In genomic region chr18:7566587-7567486, GRCh38 we compare ENCODE assay signal across 1 cellular context.
TF ChIP-seq lines count a peak whose summit lies in the region.

Gene PTPRM, plus strand, starts transcription at chr18:7567316. Its CDS starts 503 bp downstream, at chr18:7567819.

TF ChIP-seq in HepG2, 621 proteins besides CTCF, POLR2A, EP300 and RAD21 (continued from another document and continues in another):
- TF ChIP-seq, protein P1, sequence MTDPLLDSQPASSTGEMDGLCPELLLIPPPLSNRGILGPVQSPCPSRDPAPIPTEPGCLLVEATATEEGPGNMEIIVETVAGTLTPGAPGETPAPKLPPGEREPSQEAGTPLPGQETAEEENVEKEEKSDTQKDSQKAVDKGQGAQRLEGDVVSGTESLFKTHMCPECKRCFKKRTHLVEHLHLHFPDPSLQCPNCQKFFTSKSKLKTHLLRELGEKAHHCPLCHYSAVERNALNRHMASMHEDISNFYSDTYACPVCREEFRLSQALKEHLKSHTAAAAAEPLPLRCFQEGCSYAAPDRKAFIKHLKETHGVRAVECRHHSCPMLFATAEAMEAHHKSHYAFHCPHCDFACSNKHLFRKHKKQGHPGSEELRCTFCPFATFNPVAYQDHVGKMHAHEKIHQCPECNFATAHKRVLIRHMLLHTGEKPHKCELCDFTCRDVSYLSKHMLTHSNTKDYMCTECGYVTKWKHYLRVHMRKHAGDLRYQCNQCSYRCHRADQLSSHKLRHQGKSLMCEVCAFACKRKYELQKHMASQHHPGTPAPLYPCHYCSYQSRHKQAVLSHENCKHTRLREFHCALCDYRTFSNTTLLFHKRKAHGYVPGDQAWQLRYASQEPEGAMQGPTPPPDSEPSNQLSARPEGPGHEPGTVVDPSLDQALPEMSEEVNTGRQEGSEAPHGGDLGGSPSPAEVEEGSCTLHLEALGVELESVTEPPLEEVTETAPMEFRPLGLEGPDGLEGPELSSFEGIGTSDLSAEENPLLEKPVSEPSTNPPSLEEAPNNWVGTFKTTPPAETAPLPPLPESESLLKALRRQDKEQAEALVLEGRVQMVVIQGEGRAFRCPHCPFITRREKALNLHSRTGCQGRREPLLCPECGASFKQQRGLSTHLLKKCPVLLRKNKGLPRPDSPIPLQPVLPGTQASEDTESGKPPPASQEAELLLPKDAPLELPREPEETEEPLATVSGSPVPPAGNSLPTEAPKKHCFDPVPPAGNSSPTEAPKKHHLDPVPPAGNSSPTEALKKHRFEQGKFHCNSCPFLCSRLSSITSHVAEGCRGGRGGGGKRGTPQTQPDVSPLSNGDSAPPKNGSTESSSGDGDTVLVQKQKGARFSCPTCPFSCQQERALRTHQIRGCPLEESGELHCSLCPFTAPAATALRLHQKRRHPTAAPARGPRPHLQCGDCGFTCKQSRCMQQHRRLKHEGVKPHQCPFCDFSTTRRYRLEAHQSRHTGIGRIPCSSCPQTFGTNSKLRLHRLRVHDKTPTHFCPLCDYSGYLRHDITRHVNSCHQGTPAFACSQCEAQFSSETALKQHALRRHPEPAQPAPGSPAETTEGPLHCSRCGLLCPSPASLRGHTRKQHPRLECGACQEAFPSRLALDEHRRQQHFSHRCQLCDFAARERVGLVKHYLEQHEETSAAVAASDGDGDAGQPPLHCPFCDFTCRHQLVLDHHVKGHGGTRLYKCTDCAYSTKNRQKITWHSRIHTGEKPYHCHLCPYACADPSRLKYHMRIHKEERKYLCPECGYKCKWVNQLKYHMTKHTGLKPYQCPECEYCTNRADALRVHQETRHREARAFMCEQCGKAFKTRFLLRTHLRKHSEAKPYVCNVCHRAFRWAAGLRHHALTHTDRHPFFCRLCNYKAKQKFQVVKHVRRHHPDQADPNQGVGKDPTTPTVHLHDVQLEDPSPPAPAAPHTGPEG (CRISPR knock-in tag; IDR thresholded peaks at IDR 0.05), result no peak
- TF ChIP-seq ZNF34 (CRISPR knock-in tag; IDR thresholded peaks at IDR 0.05; ENCODE audit: borderline replicate concordance), result no peak
- TF ChIP-seq ZBTB49 (CRISPR knock-in tag; IDR thresholded peaks at IDR 0.05; ENCODE audit: borderline replicate concordance), result no peak
- TF ChIP-seq ZNF549 (CRISPR knock-in tag; IDR thresholded peaks at IDR 0.05), result no peak
- peak; percentile 62; the same call in 1 of the 2 replicates for TF ChIP-seq CREB1 (IDR thresholded peaks at IDR 0.05)
- TF ChIP-seq CREB1 (CRISPR knock-in tag; IDR thresholded peaks at IDR 0.05), result no peak
- TF ChIP-seq PHF8 (CRISPR knock-in tag; IDR thresholded peaks at IDR 0.05), result peak; percentile 36; the same call in 1 of the 2 replicates
- TF ChIP-seq XRCC5 (optimal IDR thresholded peaks at IDR 0.05; ENCODE audit: low read length), result peak; percentile 73
- TF ChIP-seq TOPORS (CRISPR knock-in tag; IDR thresholded peaks at IDR 0.05), result peak; percentile 46; the same call in 1 of the 2 replicates
- 0 out of 2 replicates have a peak, but pooled peaks have one; percentile 27 for TF ChIP-seq MAZ (IDR thresholded peaks at IDR 0.05; ENCODE audit: borderline replicate concordance, low read depth, low read length)
- TF ChIP-seq MAZ (CRISPR knock-in tag; IDR thresholded peaks at IDR 0.05; ENCODE audit: low read depth), result no peak
- TF ChIP-seq ZBTB21 (CRISPR knock-in tag; IDR thresholded peaks at IDR 0.05), result no peak
- TF ChIP-seq NCOA5 (CRISPR knock-in tag; IDR thresholded peaks at IDR 0.05), result no peak
- TF ChIP-seq, protein P2, sequence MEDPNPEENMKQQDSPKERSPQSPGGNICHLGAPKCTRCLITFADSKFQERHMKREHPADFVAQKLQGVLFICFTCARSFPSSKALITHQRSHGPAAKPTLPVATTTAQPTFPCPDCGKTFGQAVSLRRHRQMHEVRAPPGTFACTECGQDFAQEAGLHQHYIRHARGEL (CRISPR knock-in tag; IDR thresholded peaks at IDR 0.05), result no peak
- TF ChIP-seq ZNF460 (CRISPR knock-in tag; IDR thresholded peaks at IDR 0.05; ENCODE audit: borderline replicate concordance), result no peak
- no peak for TF ChIP-seq ELF3 (CRISPR knock-in tag; IDR thresholded peaks at IDR 0.05)
- TF ChIP-seq, protein P3, sequence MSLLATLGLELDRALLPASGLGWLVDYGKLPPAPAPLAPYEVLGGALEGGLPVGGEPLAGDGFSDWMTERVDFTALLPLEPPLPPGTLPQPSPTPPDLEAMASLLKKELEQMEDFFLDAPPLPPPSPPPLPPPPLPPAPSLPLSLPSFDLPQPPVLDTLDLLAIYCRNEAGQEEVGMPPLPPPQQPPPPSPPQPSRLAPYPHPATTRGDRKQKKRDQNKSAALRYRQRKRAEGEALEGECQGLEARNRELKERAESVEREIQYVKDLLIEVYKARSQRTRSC (CRISPR knock-in tag; IDR thresholded peaks at IDR 0.05; ENCODE audit: low read depth), result no peak
- TF ChIP-seq ZNF724P (CRISPR knock-in tag; IDR thresholded peaks at IDR 0.05; ENCODE audit: borderline replicate concordance), result peak; percentile 36; the same call in 1 of the 2 replicates
- no peak for TF ChIP-seq ZNF282 (IDR thresholded peaks at IDR 0.05; ENCODE audit: partially characterized antibody)
- no peak for TF ChIP-seq ZNF484 (CRISPR knock-in tag; IDR thresholded peaks at IDR 0.05; ENCODE audit: borderline replicate concordance, low read depth)
- TF ChIP-seq, protein P4, sequence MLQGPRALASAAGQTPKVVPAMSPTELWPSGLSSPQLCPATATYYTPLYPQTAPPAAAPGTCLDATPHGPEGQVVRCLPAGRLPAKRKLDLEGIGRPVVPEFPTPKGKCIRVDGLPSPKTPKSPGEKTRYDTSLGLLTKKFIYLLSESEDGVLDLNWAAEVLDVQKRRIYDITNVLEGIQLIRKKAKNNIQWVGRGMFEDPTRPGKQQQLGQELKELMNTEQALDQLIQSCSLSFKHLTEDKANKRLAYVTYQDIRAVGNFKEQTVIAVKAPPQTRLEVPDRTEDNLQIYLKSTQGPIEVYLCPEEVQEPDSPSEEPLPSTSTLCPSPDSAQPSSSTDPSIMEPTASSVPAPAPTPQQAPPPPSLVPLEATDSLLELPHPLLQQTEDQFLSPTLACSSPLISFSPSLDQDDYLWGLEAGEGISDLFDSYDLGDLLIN (CRISPR knock-in tag; IDR thresholded peaks at IDR 0.05; ENCODE audit: borderline replicate concordance), result no peak
- TF ChIP-seq HMGXB4 (CRISPR knock-in tag; IDR thresholded peaks at IDR 0.05; ENCODE audit: borderline replicate concordance in 1 of 2, low read depth in 1 of 2), result peak; percentile 35 to 63; a peak in 3 of 4 replicates
- TF ChIP-seq RNF2 (conservative IDR thresholded peaks at IDR 0.05; ENCODE audit: low read depth), result peak; percentile 89
- no peak for TF ChIP-seq KLF15 (CRISPR knock-in tag; IDR thresholded peaks at IDR 0.05; ENCODE audit: borderline replicate concordance)
- TF ChIP-seq, protein P5, sequence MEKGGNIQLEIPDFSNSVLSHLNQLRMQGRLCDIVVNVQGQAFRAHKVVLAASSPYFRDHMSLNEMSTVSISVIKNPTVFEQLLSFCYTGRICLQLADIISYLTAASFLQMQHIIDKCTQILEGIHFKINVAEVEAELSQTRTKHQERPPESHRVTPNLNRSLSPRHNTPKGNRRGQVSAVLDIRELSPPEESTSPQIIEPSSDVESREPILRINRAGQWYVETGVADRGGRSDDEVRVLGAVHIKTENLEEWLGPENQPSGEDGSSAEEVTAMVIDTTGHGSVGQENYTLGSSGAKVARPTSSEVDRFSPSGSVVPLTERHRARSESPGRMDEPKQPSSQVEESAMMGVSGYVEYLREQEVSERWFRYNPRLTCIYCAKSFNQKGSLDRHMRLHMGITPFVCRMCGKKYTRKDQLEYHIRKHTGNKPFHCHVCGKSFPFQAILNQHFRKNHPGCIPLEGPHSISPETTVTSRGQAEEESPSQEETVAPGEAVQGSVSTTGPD (CRISPR knock-in tag; IDR thresholded peaks at IDR 0.05), result no peak
- no peak for TF ChIP-seq ZNF232 (CRISPR knock-in tag; IDR thresholded peaks at IDR 0.05; ENCODE audit: borderline replicate concordance)
- TF ChIP-seq ZNF761 (CRISPR knock-in tag; conservative IDR thresholded peaks at IDR 0.05), result peak; percentile 44; the same call in 1 of the 2 replicates
- TF ChIP-seq ZNF790 (CRISPR knock-in tag; IDR thresholded peaks at IDR 0.05; ENCODE audit: borderline replicate concordance), result 0 out of 2 replicates have a peak, but pooled peaks have one; percentile 20
- TF ChIP-seq MIXL1 (CRISPR knock-in tag; IDR thresholded peaks at IDR 0.05), result 0 out of 2 replicates have a peak, but pooled peaks have one; percentile 28
- TF ChIP-seq CBX2 (IDR thresholded peaks at IDR 0.05; ENCODE audit: low read depth, low read length), result 0 out of 2 replicates have a peak, but pooled peaks have one; percentile 17
- no peak for TF ChIP-seq CBX2 (CRISPR knock-in tag; IDR thresholded peaks at IDR 0.05; ENCODE audit: low read depth)
- TF ChIP-seq ARNT2 (CRISPR knock-in tag; IDR thresholded peaks at IDR 0.05; ENCODE audit: low read depth), result peak; percentile 41
- TF ChIP-seq PRMT3 (CRISPR knock-in tag; IDR thresholded peaks at IDR 0.05; ENCODE audit: borderline replicate concordance, low read depth), result peak; percentile 42; the same call in 1 of the 2 replicates
- TF ChIP-seq, protein P6, sequence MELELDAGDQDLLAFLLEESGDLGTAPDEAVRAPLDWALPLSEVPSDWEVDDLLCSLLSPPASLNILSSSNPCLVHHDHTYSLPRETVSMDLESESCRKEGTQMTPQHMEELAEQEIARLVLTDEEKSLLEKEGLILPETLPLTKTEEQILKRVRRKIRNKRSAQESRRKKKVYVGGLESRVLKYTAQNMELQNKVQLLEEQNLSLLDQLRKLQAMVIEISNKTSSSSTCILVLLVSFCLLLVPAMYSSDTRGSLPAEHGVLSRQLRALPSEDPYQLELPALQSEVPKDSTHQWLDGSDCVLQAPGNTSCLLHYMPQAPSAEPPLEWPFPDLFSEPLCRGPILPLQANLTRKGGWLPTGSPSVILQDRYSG (CRISPR knock-in tag; IDR thresholded peaks at IDR 0.05), result no peak
- TF ChIP-seq ZNF7 (CRISPR knock-in tag; IDR thresholded peaks at IDR 0.05), result no peak
- peak; percentile 56 for TF ChIP-seq MAX (IDR thresholded peaks at IDR 0.05)
- 0 out of 2 replicates have a peak, but pooled peaks have one; percentile 42 for TF ChIP-seq ZNF841 (CRISPR knock-in tag; IDR thresholded peaks at IDR 0.05; ENCODE audit: borderline replicate concordance)
- 0 out of 2 replicates have a peak, but pooled peaks have one; percentile 13 for TF ChIP-seq ZNF563 (CRISPR knock-in tag; IDR thresholded peaks at IDR 0.05)
- TF ChIP-seq, protein P7, sequence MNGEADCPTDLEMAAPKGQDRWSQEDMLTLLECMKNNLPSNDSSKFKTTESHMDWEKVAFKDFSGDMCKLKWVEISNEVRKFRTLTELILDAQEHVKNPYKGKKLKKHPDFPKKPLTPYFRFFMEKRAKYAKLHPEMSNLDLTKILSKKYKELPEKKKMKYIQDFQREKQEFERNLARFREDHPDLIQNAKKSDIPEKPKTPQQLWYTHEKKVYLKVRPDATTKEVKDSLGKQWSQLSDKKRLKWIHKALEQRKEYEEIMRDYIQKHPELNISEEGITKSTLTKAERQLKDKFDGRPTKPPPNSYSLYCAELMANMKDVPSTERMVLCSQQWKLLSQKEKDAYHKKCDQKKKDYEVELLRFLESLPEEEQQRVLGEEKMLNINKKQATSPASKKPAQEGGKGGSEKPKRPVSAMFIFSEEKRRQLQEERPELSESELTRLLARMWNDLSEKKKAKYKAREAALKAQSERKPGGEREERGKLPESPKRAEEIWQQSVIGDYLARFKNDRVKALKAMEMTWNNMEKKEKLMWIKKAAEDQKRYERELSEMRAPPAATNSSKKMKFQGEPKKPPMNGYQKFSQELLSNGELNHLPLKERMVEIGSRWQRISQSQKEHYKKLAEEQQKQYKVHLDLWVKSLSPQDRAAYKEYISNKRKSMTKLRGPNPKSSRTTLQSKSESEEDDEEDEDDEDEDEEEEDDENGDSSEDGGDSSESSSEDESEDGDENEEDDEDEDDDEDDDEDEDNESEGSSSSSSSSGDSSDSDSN (CRISPR knock-in tag; IDR thresholded peaks at IDR 0.05), result peak; percentile 90; the same call in 1 of the 2 replicates
- TF ChIP-seq, protein P8, sequence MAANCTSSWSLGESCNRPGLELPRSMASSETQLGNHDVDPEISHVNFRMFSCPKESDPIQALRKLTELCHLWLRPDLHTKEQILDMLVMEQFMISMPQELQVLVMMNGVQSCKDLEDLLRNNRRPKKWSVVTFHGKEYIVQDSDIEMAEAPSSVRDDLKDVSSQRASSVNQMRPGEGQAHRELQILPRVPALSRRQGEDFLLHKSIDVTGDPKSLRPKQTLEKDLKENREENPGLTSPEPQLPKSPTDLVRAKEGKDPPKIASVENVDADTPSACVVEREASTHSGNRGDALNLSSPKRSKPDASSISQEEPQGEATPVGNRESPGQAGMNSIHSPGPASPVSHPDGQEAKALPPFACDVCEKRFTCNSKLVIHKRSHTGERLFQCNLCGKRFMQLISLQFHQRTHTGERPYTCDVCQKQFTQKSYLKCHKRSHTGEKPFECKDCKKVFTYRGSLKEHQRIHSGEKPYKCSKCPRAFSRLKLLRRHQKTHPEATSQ (CRISPR knock-in tag; IDR thresholded peaks at IDR 0.05; ENCODE audit: borderline replicate concordance), result no peak
- TF ChIP-seq THYN1 (CRISPR knock-in tag; IDR thresholded peaks at IDR 0.05; ENCODE audit: borderline replicate concordance, low read depth), result no peak
